In the genomic region with DNA sequence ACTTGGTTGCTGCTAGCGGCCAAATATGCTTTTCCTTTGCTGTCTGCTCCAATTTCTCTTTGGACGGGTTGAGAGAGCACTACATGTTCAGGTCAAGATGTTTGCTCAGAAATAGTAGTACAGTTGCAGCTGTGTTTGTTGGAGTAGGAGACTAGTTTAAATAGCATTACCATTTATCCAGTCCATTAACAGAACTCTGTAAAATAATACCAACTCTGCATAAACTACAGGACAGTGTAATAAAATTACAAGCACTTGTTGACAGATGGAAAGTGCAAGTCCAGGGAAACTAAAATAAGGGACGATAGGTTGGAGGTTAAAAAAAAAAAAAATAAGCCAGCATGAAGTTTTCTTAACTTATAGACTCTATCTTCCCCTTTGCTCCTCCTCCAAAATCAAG, we compare ENCODE assay signal across 16 cellular contexts. TPM values are rescaled to one million over a fixed set of nuclear protein-coding genes. Genes with fewer than 3 reads are reported as not detected.
DNase-seq lines count a peak whose midpoint lies in the region; ATAC-seq and TF ChIP-seq lines count a peak whose summit lies in the region.
"Had no signal": no experiment of that assay in that cellular context is flagged by ENCODE, and none has a peak within 500 bp of the region (broad histone marks: within the 10 kb centered on the region; RNA-seq: fewer than 3 reads in every experiment).

No MANE protein-coding gene starts in this region.

- H3K4me1 ChIP-seq in psoas muscle, result no peaks in the 10 kb centered on the region

- TF ChIP-seq CTCF in psoas muscle (IDR thresholded peaks at IDR 0.05), result no peak

- peak overlapping the region; percentile 39 for H3K27ac ChIP-seq in psoas muscle
- H3K27ac ChIP-seq: C4-2B, PC-9 had no signal

- no peaks in the 10 kb centered on the region for H3K27me3 ChIP-seq in psoas muscle (ENCODE audit: insufficient read depth in 3 of 3, low read length in 2 of 3)

- ATAC-seq in SK-N-SH treated with all-trans-retinoic acid at 6 μM for 48 hours, result peak; percentile 63
- ATAC-seq in psoas muscle, result peak in 3 of 4 donors; percentile 33 to 81 (median 45)
- ATAC-seq in GM19463 (IDR thresholded peaks at IDR 0.05; ENCODE audit: unreplicated experiment), result no peak
- no peak for ATAC-seq in HG02973 (IDR thresholded peaks at IDR 0.05; ENCODE audit: unreplicated experiment)
- ATAC-seq in GM19035 (IDR thresholded peaks at IDR 0.05; ENCODE audit: unreplicated experiment), result no peak
- ATAC-seq: GM12878, T-helper 17 cell had no signal

- 21 to 33% (median 22%) methylated on average over 3 of the region's 3 CpGs for WGBS in psoas muscle, 3 donors

- no peaks in the 10 kb centered on the region for H3K36me3 ChIP-seq in psoas muscle (ENCODE audit: insufficient read depth in 1 of 2, low read depth in 1 of 2)

- peak overlapping the region; percentile 23 for H3K4me3 ChIP-seq in psoas muscle
- H3K4me3 ChIP-seq: GM12878, PC-9 had no signal

- DNase-seq in NCI-H2029 treated with DMSO at 0.1 percent for 48 hours (lab: John Stamatoyannopoulos, UW) (peak; percentile 67), NCI-H2029 (lab: John Stamatoyannopoulos, UW) (no peak), NCI-H187 treated with DMSO at 0.1 percent for 48 hours (lab: John Stamatoyannopoulos, UW) (peak; percentile 82), psoas muscle (no peak)
- DNase-seq: Kasumi-1, NCI-H2171 treated with DMSO at 0.1 percent for 48 hours, NCI-H524, PC-9, Right ventricle myocardium superior, T-helper 17 cell had no signal

- intact Hi-C loops in psoas muscle (cut with DNase I), result no loop called here

- H3K9me3 ChIP-seq in psoas muscle, result no peaks in the 10 kb centered on the region

TF ChIP-seq in SK-N-SH treated with all-trans-retinoic acid at 6 μM for 48 hours, 23 proteins besides CTCF, POLR2A, EP300 and RAD21:
- TF ChIP-seq ZFP30 (CRISPR knock-in tag; IDR thresholded peaks at IDR 0.05), result no peak
- no peak for TF ChIP-seq PPARA (CRISPR knock-in tag; IDR thresholded peaks at IDR 0.05; ENCODE audit: borderline replicate concordance)
- no peak for TF ChIP-seq ZC3H10 (CRISPR knock-in tag; IDR thresholded peaks at IDR 0.05)
- TF ChIP-seq RARB (CRISPR knock-in tag; IDR thresholded peaks at IDR 0.05), result no peak
- TF ChIP-seq TCF4 (CRISPR knock-in tag; IDR thresholded peaks at IDR 0.05; ENCODE audit: borderline replicate concordance), result no peak
- TF ChIP-seq SNAI2 (CRISPR knock-in tag; IDR thresholded peaks at IDR 0.05), result no peak
- TF ChIP-seq, protein P1, sequence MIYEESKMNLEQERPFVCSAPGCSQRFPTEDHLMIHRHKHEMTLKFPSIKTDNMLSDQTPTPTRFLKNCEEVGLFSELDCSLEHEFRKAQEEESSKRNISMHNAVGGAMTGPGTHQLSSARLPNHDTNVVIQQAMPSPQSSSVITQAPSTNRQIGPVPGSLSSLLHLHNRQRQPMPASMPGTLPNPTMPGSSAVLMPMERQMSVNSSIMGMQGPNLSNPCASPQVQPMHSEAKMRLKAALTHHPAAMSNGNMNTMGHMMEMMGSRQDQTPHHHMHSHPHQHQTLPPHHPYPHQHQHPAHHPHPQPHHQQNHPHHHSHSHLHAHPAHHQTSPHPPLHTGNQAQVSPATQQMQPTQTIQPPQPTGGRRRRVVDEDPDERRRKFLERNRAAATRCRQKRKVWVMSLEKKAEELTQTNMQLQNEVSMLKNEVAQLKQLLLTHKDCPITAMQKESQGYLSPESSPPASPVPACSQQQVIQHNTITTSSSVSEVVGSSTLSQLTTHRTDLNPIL (CRISPR knock-in tag; IDR thresholded peaks at IDR 0.05; ENCODE audit: low read depth), result no peak
- no peak for TF ChIP-seq BACH2 (CRISPR knock-in tag; IDR thresholded peaks at IDR 0.05; ENCODE audit: borderline replicate concordance)
- TF ChIP-seq ZNF8 (CRISPR knock-in tag; IDR thresholded peaks at IDR 0.05), result no peak
- no peak for TF ChIP-seq ZFP3 (CRISPR knock-in tag; IDR thresholded peaks at IDR 0.05)
- no peak for TF ChIP-seq ESRRG (CRISPR knock-in tag; IDR thresholded peaks at IDR 0.05)
- TF ChIP-seq ISL1 (CRISPR knock-in tag; IDR thresholded peaks at IDR 0.05), result no peak
- TF ChIP-seq CSDC2 (CRISPR knock-in tag; IDR thresholded peaks at IDR 0.05), result no peak
- TF ChIP-seq PATZ1 (CRISPR knock-in tag; IDR thresholded peaks at IDR 0.05; ENCODE audit: borderline replicate concordance), result no peak
- TF ChIP-seq, protein P2, sequence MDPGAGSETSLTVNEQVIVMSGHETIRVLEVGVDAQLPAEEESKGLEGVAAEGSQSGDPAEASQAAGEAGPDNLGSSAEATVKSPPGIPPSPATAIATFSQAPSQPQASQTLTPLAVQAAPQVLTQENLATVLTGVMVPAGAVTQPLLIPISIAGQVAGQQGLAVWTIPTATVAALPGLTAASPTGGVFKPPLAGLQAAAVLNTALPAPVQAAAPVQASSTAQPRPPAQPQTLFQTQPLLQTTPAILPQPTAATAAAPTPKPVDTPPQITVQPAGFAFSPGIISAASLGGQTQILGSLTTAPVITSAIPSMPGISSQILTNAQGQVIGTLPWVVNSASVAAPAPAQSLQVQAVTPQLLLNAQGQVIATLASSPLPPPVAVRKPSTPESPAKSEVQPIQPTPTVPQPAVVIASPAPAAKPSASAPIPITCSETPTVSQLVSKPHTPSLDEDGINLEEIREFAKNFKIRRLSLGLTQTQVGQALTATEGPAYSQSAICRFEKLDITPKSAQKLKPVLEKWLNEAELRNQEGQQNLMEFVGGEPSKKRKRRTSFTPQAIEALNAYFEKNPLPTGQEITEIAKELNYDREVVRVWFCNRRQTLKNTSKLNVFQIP (CRISPR knock-in tag; IDR thresholded peaks at IDR 0.05; ENCODE audit: borderline replicate concordance, low read depth), result no peak
- no peak for TF ChIP-seq GLIS3 (CRISPR knock-in tag; IDR thresholded peaks at IDR 0.05)
- TF ChIP-seq, protein P3, sequence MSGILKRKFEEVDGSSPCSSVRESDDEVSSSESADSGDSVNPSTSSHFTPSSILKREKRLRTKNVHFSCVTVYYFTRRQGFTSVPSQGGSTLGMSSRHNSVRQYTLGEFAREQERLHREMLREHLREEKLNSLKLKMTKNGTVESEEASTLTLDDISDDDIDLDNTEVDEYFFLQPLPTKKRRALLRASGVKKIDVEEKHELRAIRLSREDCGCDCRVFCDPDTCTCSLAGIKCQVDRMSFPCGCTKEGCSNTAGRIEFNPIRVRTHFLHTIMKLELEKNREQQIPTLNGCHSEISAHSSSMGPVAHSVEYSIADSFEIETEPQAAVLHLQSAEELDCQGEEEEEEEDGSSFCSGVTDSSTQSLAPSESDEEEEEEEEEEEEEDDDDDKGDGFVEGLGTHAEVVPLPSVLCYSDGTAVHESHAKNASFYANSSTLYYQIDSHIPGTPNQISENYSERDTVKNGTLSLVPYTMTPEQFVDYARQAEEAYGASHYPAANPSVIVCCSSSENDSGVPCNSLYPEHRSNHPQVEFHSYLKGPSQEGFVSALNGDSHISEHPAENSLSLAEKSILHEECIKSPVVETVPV (CRISPR knock-in tag; IDR thresholded peaks at IDR 0.05), result no peak

RNA-seq across cellular contexts. Expression of gene SLIT2, which starts 20.2 kb away (rescaled TPM):
- 1 to 10 TPM; 4.7 to 9.0 (median 6.1) TPM for total RNA-seq in psoas muscle
- polyA plus RNA-seq in psoas muscle, result 1 to 10 TPM in 2 of 3 donors, under 1 TPM in 1; 0.22 to 2.5 (median 1.4) TPM
- total RNA-seq: T-helper 17 cell had no signal

Comparison
In these comparisons a context has a peak if more than half of its experiments do, and no peak if none do; other contexts are left out.
1. DNase-seq: peak in NCI-H2029 treated with DMSO at 0.1 percent for 48 hours (single experiment) and NCI-H187 treated with DMSO at 0.1 percent for 48 hours (single experiment); none in NCI-H2029 (single experiment) and psoas muscle (0 of 2).
2. ATAC-seq: peak in SK-N-SH treated with all-trans-retinoic acid at 6 μM for 48 hours (single experiment) and psoas muscle (3 of 4); none in GM19463 (single experiment), HG02973 (single experiment) and GM19035 (single experiment).